Comparison of ENCODE assay signal across 31 cellular contexts in genomic region chr16:54397838-54398237, GRCh38.
"Had no signal": no experiment of that assay in that cellular context is flagged by ENCODE, and none has a peak within 500 bp of the region (broad histone marks: within the 10 kb centered on the region; RNA-seq: fewer than 3 reads in every experiment).

No MANE protein-coding gene starts in this region.

- H3K36me3 Mint-ChIP-seq: immature natural killer cell; mesothelial cell of epicardium; natural killer cell treated with Interleukin-12 subunit alpha and Interleukin-12 subunit beta and Interleukin-15 and Interleukin-18, amount 100 ng/mL, for 72 hours; stimulated activated effector memory CD8-positive, alpha-beta T cell treated with anti-CD3 and anti-CD28 coated beads, Interleukin-12 subunit alpha, Interleukin-12 subunit beta, amount 100 ng/mL, for 72 hours had no signal

- H3K9me3 ChIP-seq: esophagus squamous epithelium, lower lobe of right lung, mucosa of descending colon, neutrophil, ovary, psoas muscle, sigmoid colon, stomach, upper lobe of left lung had no signal

- H3K36me3 ChIP-seq: esophagus squamous epithelium, lower lobe of right lung, neutrophil, ovary, sigmoid colon, stomach, tibial nerve, upper lobe of left lung had no signal

- H3K27ac ChIP-seq: coronary artery, esophagus squamous epithelium, lower lobe of right lung, neutrophil, ovary, psoas muscle, sigmoid colon, stomach, tibial nerve, upper lobe of left lung had no signal

- H3K27me3 ChIP-seq: esophagus squamous epithelium, ovary, sigmoid colon, stomach, tibial nerve, upper lobe of left lung had no signal

- DNase-seq: dermis blood vessel endothelial cell; effector memory CD4-positive, alpha-beta T cell; erythroblast; esophagus squamous epithelium; hypothalamus; immature natural killer cell; islet precursor cell; kidney glomerular epithelial cell; left colon; left ventricle myocardium superior; lower lobe of right lung; mucosa of descending colon; naive B cell; ovary; posterior cingulate gyrus; psoas muscle; right cardiac atrium; sigmoid colon; small intestine; stimulated activated CD4-positive, alpha-beta T cell treated with anti-CD3 and anti-CD28 coated beads, Interleukin-15, amount 100 ng/mL, for 24 hours; stimulated activated CD4-positive, alpha-beta T cell treated with anti-CD3 and anti-CD28 coated beads, Interleukin-4, amount 100 ng/mL, for 1 hour; stimulated activated naive CD4-positive, alpha-beta T cell treated with Interleukin-2 at 50 U/mL for 16 hours; stomach; upper lobe of left lung had no signal

- H3K4me1 ChIP-seq: esophagus squamous epithelium, lower lobe of right lung, psoas muscle, sigmoid colon, stomach, tibial nerve, upper lobe of left lung had no signal

- H3K4me3 ChIP-seq: coronary artery, esophagus squamous epithelium, lower lobe of right lung, mucosa of descending colon, ovary, psoas muscle, sigmoid colon, stomach, tibial nerve, upper lobe of left lung had no signal

- ATAC-seq: left colon; left ventricle myocardium superior; lower lobe of right lung; mucosa of descending colon; natural killer cell treated with Interleukin-12 subunit alpha and Interleukin-12 subunit beta and Interleukin-15 and Interleukin-18, amount 100 ng/mL, for 72 hours; psoas muscle; right cardiac atrium; stimulated activated effector memory CD8-positive, alpha-beta T cell treated with anti-CD3 and anti-CD28 coated beads, Interleukin-12 subunit alpha, Interleukin-12 subunit beta, amount 100 ng/mL, for 72 hours had no signal

- H3K27ac Mint-ChIP-seq: immature natural killer cell; mesothelial cell of epicardium; naive B cell; natural killer cell treated with Interleukin-12 subunit alpha and Interleukin-12 subunit beta and Interleukin-15 and Interleukin-18, amount 100 ng/mL, for 72 hours; stimulated activated effector memory CD8-positive, alpha-beta T cell treated with anti-CD3 and anti-CD28 coated beads, Interleukin-12 subunit alpha, Interleukin-12 subunit beta, amount 100 ng/mL, for 72 hours had no signal

- H3K4me3 Mint-ChIP-seq: immature natural killer cell; mesothelial cell of epicardium; naive B cell; natural killer cell treated with Interleukin-12 subunit alpha and Interleukin-12 subunit beta and Interleukin-15 and Interleukin-18, amount 100 ng/mL, for 72 hours; neural crest cell; stimulated activated effector memory CD8-positive, alpha-beta T cell treated with anti-CD3 and anti-CD28 coated beads, Interleukin-12 subunit alpha, Interleukin-12 subunit beta, amount 100 ng/mL, for 72 hours had no signal

- H3K4me1 Mint-ChIP-seq: immature natural killer cell; mesothelial cell of epicardium; naive B cell; neural crest cell; stimulated activated effector memory CD8-positive, alpha-beta T cell treated with anti-CD3 and anti-CD28 coated beads, Interleukin-12 subunit alpha, Interleukin-12 subunit beta, amount 100 ng/mL, for 72 hours had no signal
